Comparison of ENCODE assay signal across 1 cellular context in the genomic region with DNA sequence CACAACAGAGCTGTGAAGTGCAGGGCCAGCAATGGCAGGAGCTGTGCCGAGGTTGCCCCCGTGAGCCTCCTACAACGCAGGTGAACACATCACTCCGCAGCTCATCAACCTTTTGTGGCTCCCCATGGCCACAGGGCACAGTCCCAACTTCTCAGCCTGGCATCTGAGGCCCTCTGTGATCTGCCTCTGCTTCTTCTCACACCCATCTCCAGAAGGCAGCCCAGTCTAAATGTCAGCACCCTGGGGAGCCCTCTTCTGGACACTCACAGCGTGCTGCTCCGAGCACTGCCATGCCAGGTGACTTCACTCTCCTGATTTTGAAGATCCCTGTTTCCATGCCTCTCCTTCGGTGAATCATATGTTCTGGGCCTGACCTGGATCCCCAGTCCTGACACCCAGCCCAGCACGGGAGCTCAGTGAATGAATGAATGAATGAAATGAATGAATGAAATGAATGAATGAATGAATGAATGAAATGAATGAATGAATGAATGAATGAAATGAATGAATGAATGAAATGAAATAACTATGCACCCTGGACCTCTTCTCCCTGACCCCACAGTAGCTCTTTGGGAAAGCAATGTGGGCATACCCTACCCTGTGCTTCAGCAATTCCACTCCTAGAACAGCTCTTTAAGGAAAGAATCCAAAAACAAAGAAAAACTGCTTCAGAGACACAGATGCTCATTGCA.
TF ChIP-seq lines count a peak whose summit lies in the region.

No MANE protein-coding gene starts in this region.

TF ChIP-seq in GM23338, 12 proteins besides CTCF, POLR2A, EP300 and RAD21 (continued from another document):
- TF ChIP-seq ZNF462 (CRISPR knock-in tag; IDR thresholded peaks at IDR 0.05), result no peak
- TF ChIP-seq ZNF331 (CRISPR knock-in tag; IDR thresholded peaks at IDR 0.05; ENCODE audit: low read depth), result no peak
- no peak for TF ChIP-seq JUNB (IDR thresholded peaks at IDR 0.05; ENCODE audit: unreplicated experiment)
- TF ChIP-seq ZNF114 (CRISPR knock-in tag; IDR thresholded peaks at IDR 0.05), result no peak
TF ChIP-seq in GM23338: peak in this region for 0.
